Comparison of ENCODE assay signal across 15 cellular contexts in genomic region chr6:85691478-85691877, GRCh38. TPM values are rescaled to one million over a fixed set of nuclear protein-coding genes. Genes with fewer than 3 reads are reported as not detected.
DNase-seq lines count a peak whose midpoint lies in the region; ATAC-seq and TF ChIP-seq lines count a peak whose summit lies in the region.
"Had no signal": no experiment of that assay in that cellular context is flagged by ENCODE, and none has a peak within 500 bp of the region (broad histone marks: within the 10 kb centered on the region; RNA-seq: fewer than 3 reads in every experiment).

No MANE protein-coding gene starts in this region.

- H3K4me3 ChIP-seq in HEK293 (ENCODE audit: low read depth, low read length), result no peak overlapping the region
- H3K4me3 ChIP-seq in upper lobe of right lung, result no peak overlapping the region
- H3K4me3 ChIP-seq: A549, GM23248, HAP-1 had no signal

- POLR2A ChIA-PET in activated CD4-positive, alpha-beta T cell treated with anti-CD3 and anti-CD28 coated beads for 36 hours (lab: Charles Lee), result interaction anchor here (0.6 kb wide), 1 partner anchor 24 kb away, joined by 6 read pairs; no protein-coding TSS in a partner anchor
- POLR2A ChIA-PET in HEK293 (lab: Yijun Ruan, JAX), result interaction anchor here (1.6 kb wide), 1 partner anchor 13 kb away, joined by 4 read pairs; no protein-coding TSS in a partner anchor

- DNase-seq in activated CD4-positive, alpha-beta T cell treated with anti-CD3 and anti-CD28 coated beads for 36 hours, result peak; percentile 27
- no peak for DNase-seq in activated CD4-positive, alpha-beta T cell treated with anti-CD3 and anti-CD28 coated beads, Interleukin-2, amount 10 ng/mL, durations not matched to agents 24 days and 14 days
- DNase-seq in activated naive CD4-positive, alpha-beta T cell treated with anti-CD3 and anti-CD28 coated beads for 36 hours, result peak; percentile 21
- DNase-seq in activated naive CD4-positive, alpha-beta T cell (lab: John Stamatoyannopoulos, UW), result no peak
- DNase-seq in stimulated activated effector memory CD8-positive, alpha-beta T cell treated with anti-CD3 and anti-CD28 coated beads, Interleukin-12 subunit alpha, Interleukin-12 subunit beta, amount 100 ng/mL, for 72 hours (ENCODE audit: low spot score in 2 of 2), result no peak
- no peak for DNase-seq in upper lobe of right lung
- DNase-seq: AML-193; Caco-2; CD4-positive, alpha-beta T cell; GM23248 had no signal

- no peak overlapping the region for H3K27ac ChIP-seq in HEK293 (ENCODE audit: extremely low read depth, low read depth, low read length)
- no peak overlapping the region for H3K27ac ChIP-seq in upper lobe of right lung
- H3K27ac ChIP-seq: 22Rv1, A549, C4-2B, GM23248 had no signal

- no peaks in the 10 kb centered on the region for H3K4me1 ChIP-seq in HEK293 (ENCODE audit: control insufficient read depth, insufficient read depth, low read length)
- no peaks in the 10 kb centered on the region for H3K4me1 ChIP-seq in upper lobe of right lung
- H3K4me1 ChIP-seq: A549, Caco-2, HAP-1 had no signal

- H3K36me3 ChIP-seq in HEK293 (ENCODE audit: control insufficient read depth in 2 of 2, insufficient read depth in 1 of 2, low read length in 2 of 2) (no peaks in the 10 kb centered on the region), upper lobe of right lung (no peaks in the 10 kb centered on the region)
- H3K36me3 ChIP-seq: HAP-1 had no signal

- no peaks in the 10 kb centered on the region for H3K9me3 Mint-ChIP-seq in activated CD4-positive, alpha-beta T cell treated with anti-CD3 and anti-CD28 coated beads for 36 hours (ENCODE audit: low read depth)
- peaks cover 5% of the 10 kb centered on the region for H3K9me3 Mint-ChIP-seq in activated CD4-positive, alpha-beta T cell treated with anti-CD3 and anti-CD28 coated beads, Interleukin-2, amount 10 ng/mL, durations not matched to agents 24 days and 14 days
- peaks cover under 1% of the 10 kb centered on the region for H3K9me3 Mint-ChIP-seq in activated naive CD4-positive, alpha-beta T cell treated with anti-CD3 and anti-CD28 coated beads for 36 hours
- H3K9me3 Mint-ChIP-seq in stimulated activated effector memory CD8-positive, alpha-beta T cell treated with anti-CD3 and anti-CD28 coated beads, Interleukin-12 subunit alpha, Interleukin-12 subunit beta, amount 100 ng/mL, for 72 hours, result no peaks in the 10 kb centered on the region
- H3K9me3 Mint-ChIP-seq: CD4-positive, alpha-beta T cell had no signal

- no peaks in the 10 kb centered on the region for H3K27me3 ChIP-seq in upper lobe of right lung

- CTCF ChIA-PET in activated CD4-positive, alpha-beta T cell treated with anti-CD3 and anti-CD28 coated beads for 36 hours (lab: Charles Lee), result no interaction called here
- CTCF ChIA-PET in activated naive CD4-positive, alpha-beta T cell treated with anti-CD3 and anti-CD28 coated beads for 36 hours (lab: Charles Lee), result no interaction called here
- CTCF ChIA-PET in HEK293 (lab: Yijun Ruan, JAX), result no interaction called here

- TF ChIP-seq CTCF in HEK293 (tag by site-specific recombination; IDR thresholded peaks at IDR 0.05), result no peak
- no peak for TF ChIP-seq CTCF in upper lobe of right lung (IDR thresholded peaks at IDR 0.05)

- ATAC-seq in activated CD4-positive, alpha-beta T cell treated with anti-CD3 and anti-CD28 coated beads for 36 hours, result peak; percentile 73
- ATAC-seq in stimulated activated effector memory CD8-positive, alpha-beta T cell treated with anti-CD3 and anti-CD28 coated beads, Interleukin-12 subunit alpha, Interleukin-12 subunit beta, amount 100 ng/mL, for 72 hours, result peak; percentile 59
- no peak for ATAC-seq in upper lobe of right lung
- ATAC-seq: A549 had no signal

- no peaks in the 10 kb centered on the region for H3K36me3 Mint-ChIP-seq in activated CD4-positive, alpha-beta T cell treated with anti-CD3 and anti-CD28 coated beads for 36 hours (ENCODE audit: low read depth)
- no peaks in the 10 kb centered on the region for H3K36me3 Mint-ChIP-seq in activated CD4-positive, alpha-beta T cell treated with anti-CD3 and anti-CD28 coated beads, Interleukin-2, amount 10 ng/mL, durations not matched to agents 24 days and 14 days (ENCODE audit: low read depth)
- no peaks in the 10 kb centered on the region for H3K36me3 Mint-ChIP-seq in activated naive CD4-positive, alpha-beta T cell treated with anti-CD3 and anti-CD28 coated beads for 36 hours (ENCODE audit: low read depth)
- no peaks in the 10 kb centered on the region for H3K36me3 Mint-ChIP-seq in stimulated activated effector memory CD8-positive, alpha-beta T cell treated with anti-CD3 and anti-CD28 coated beads, Interleukin-12 subunit alpha, Interleukin-12 subunit beta, amount 100 ng/mL, for 72 hours

- no peaks in the 10 kb centered on the region for H3K27me3 Mint-ChIP-seq in activated CD4-positive, alpha-beta T cell treated with anti-CD3 and anti-CD28 coated beads for 36 hours
- H3K27me3 Mint-ChIP-seq in activated CD4-positive, alpha-beta T cell treated with anti-CD3 and anti-CD28 coated beads, Interleukin-2, amount 10 ng/mL, durations not matched to agents 24 days and 14 days, result peaks cover 13% of the 10 kb centered on the region
- H3K27me3 Mint-ChIP-seq in activated naive CD4-positive, alpha-beta T cell treated with anti-CD3 and anti-CD28 coated beads for 36 hours (ENCODE audit: low read depth), result no peaks in the 10 kb centered on the region
- H3K27me3 Mint-ChIP-seq: CD4-positive, alpha-beta T cell had no signal

- intact Hi-C loops in activated CD4-positive, alpha-beta T cell treated with anti-CD3 and anti-CD28 coated beads for 36 hours (cut with DNase I, micrococcal nuclease), result no loop called here
- intact Hi-C loops in activated CD4-positive, alpha-beta T cell treated with anti-CD3 and anti-CD28 coated beads, Interleukin-2, amount 10 ng/mL, durations not matched to agents 24 days and 14 days (cut with micrococcal nuclease), result no loop called here
- intact Hi-C loops in activated naive CD4-positive, alpha-beta T cell treated with anti-CD3 and anti-CD28 coated beads for 36 hours (cut with micrococcal nuclease), result no loop called here
- intact Hi-C loops in upper lobe of right lung (cut with DNase I), result no loop called here

- no peaks in the 10 kb centered on the region for H3K4me1 Mint-ChIP-seq in activated CD4-positive, alpha-beta T cell treated with anti-CD3 and anti-CD28 coated beads for 36 hours
- H3K4me1 Mint-ChIP-seq in activated CD4-positive, alpha-beta T cell treated with anti-CD3 and anti-CD28 coated beads, Interleukin-2, amount 10 ng/mL, durations not matched to agents 24 days and 14 days, result no peaks in the 10 kb centered on the region
- no peaks in the 10 kb centered on the region for H3K4me1 Mint-ChIP-seq in activated naive CD4-positive, alpha-beta T cell treated with anti-CD3 and anti-CD28 coated beads for 36 hours (ENCODE audit: low read depth)
- no peaks in the 10 kb centered on the region for H3K4me1 Mint-ChIP-seq in stimulated activated effector memory CD8-positive, alpha-beta T cell treated with anti-CD3 and anti-CD28 coated beads, Interleukin-12 subunit alpha, Interleukin-12 subunit beta, amount 100 ng/mL, for 72 hours

- H3K4me3 Mint-ChIP-seq in activated CD4-positive, alpha-beta T cell treated with anti-CD3 and anti-CD28 coated beads for 36 hours, result no peak overlapping the region
- H3K4me3 Mint-ChIP-seq in activated CD4-positive, alpha-beta T cell treated with anti-CD3 and anti-CD28 coated beads, Interleukin-2, amount 10 ng/mL, durations not matched to agents 24 days and 14 days, result no peak overlapping the region
- H3K4me3 Mint-ChIP-seq in activated naive CD4-positive, alpha-beta T cell treated with anti-CD3 and anti-CD28 coated beads for 36 hours, result no peak overlapping the region
- no peak overlapping the region for H3K4me3 Mint-ChIP-seq in stimulated activated effector memory CD8-positive, alpha-beta T cell treated with anti-CD3 and anti-CD28 coated beads, Interleukin-12 subunit alpha, Interleukin-12 subunit beta, amount 100 ng/mL, for 72 hours
- H3K4me3 Mint-ChIP-seq: CD4-positive, alpha-beta T cell had no signal

- H3K27ac Mint-ChIP-seq in activated CD4-positive, alpha-beta T cell treated with anti-CD3 and anti-CD28 coated beads for 36 hours, result no peak overlapping the region
- H3K27ac Mint-ChIP-seq in activated CD4-positive, alpha-beta T cell treated with anti-CD3 and anti-CD28 coated beads, Interleukin-2, amount 10 ng/mL, durations not matched to agents 24 days and 14 days, result no peak overlapping the region
- H3K27ac Mint-ChIP-seq in activated naive CD4-positive, alpha-beta T cell treated with anti-CD3 and anti-CD28 coated beads for 36 hours, result no peak overlapping the region
- no peak overlapping the region for H3K27ac Mint-ChIP-seq in stimulated activated effector memory CD8-positive, alpha-beta T cell treated with anti-CD3 and anti-CD28 coated beads, Interleukin-12 subunit alpha, Interleukin-12 subunit beta, amount 100 ng/mL, for 72 hours
- H3K27ac Mint-ChIP-seq: CD4-positive, alpha-beta T cell had no signal

- H3K9me3 ChIP-seq in HEK293 (ENCODE audit: control insufficient read depth, insufficient read depth, low read depth, low read length), result no peaks in the 10 kb centered on the region
- no peaks in the 10 kb centered on the region for H3K9me3 ChIP-seq in upper lobe of right lung
- H3K9me3 ChIP-seq: A549, Caco-2, HAP-1 had no signal

TF ChIP-seq in HEK293, 187 proteins besides CTCF, POLR2A, EP300 and RAD21:
- TF ChIP-seq SCRT2 (tag by site-specific recombination; IDR thresholded peaks at IDR 0.05) (peak; percentile 24; the same call in 1 of the 2 replicates), ZNF629 (tag by site-specific recombination; IDR thresholded peaks at IDR 0.05) (no peak)
TF ChIP-seq in HEK293: peak in this region for 1.

RNA-seq across cellular contexts. Expression of gene SYNCRIP, which starts 48.8 kb away (rescaled TPM):
- total RNA-seq in activated CD4-positive, alpha-beta T cell treated with anti-CD3 and anti-CD28 coated beads for 36 hours, result 100 to 1,000 TPM; 156 to 191 TPM
- total RNA-seq in activated CD4-positive, alpha-beta T cell treated with anti-CD3 and anti-CD28 coated beads, Interleukin-2, amount 10 ng/mL, durations not matched to agents 24 days and 14 days, result 228 and 232 TPM in 2 replicates
- 100 to 1,000 TPM; 106 to 109 TPM for total RNA-seq in activated naive CD4-positive, alpha-beta T cell treated with anti-CD3 and anti-CD28 coated beads for 36 hours
- 88.3 TPM for total RNA-seq in upper lobe of right lung

Comparison
In these comparisons a context has a peak if more than half of its experiments do, and no peak if none do; other contexts are left out.
1. DNase-seq: peak in activated CD4-positive, alpha-beta T cell treated with anti-CD3 and anti-CD28 coated beads for 36 hours (single experiment) and activated naive CD4-positive, alpha-beta T cell treated with anti-CD3 and anti-CD28 coated beads for 36 hours (single experiment); none in activated CD4-positive, alpha-beta T cell treated with anti-CD3 and anti-CD28 coated beads, Interleukin-2, amount 10 ng/mL, durations not matched to agents 24 days and 14 days (single experiment), activated naive CD4-positive, alpha-beta T cell (0 of 4), stimulated activated effector memory CD8-positive, alpha-beta T cell treated with anti-CD3 and anti-CD28 coated beads, Interleukin-12 subunit alpha, Interleukin-12 subunit beta, amount 100 ng/mL, for 72 hours (0 of 2) and upper lobe of right lung (single experiment).